1 cellular context compared by ENCODE assay signal in genomic region chr2:207166349-207167128, GRCh38.
TF ChIP-seq lines count a peak whose summit lies in the region.

No MANE protein-coding gene starts in this region.

TF ChIP-seq in WTC11, 78 proteins besides CTCF, POLR2A, EP300 and RAD21 (continued from another document):
- TF ChIP-seq, protein P1, sequence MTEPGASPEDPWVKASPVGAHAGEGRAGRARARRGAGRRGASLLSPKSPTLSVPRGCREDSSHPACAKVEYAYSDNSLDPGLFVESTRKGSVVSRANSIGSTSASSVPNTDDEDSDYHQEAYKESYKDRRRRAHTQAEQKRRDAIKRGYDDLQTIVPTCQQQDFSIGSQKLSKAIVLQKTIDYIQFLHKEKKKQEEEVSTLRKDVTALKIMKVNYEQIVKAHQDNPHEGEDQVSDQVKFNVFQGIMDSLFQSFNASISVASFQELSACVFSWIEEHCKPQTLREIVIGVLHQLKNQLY (CRISPR knock-in tag; IDR thresholded peaks at IDR 0.05) = no peak
- TF ChIP-seq PREB (CRISPR knock-in tag; IDR thresholded peaks at IDR 0.05; ENCODE audit: borderline replicate concordance) = no peak
- TF ChIP-seq NR2C2 (CRISPR knock-in tag; IDR thresholded peaks at IDR 0.05) = no peak
- TF ChIP-seq, protein P2, sequence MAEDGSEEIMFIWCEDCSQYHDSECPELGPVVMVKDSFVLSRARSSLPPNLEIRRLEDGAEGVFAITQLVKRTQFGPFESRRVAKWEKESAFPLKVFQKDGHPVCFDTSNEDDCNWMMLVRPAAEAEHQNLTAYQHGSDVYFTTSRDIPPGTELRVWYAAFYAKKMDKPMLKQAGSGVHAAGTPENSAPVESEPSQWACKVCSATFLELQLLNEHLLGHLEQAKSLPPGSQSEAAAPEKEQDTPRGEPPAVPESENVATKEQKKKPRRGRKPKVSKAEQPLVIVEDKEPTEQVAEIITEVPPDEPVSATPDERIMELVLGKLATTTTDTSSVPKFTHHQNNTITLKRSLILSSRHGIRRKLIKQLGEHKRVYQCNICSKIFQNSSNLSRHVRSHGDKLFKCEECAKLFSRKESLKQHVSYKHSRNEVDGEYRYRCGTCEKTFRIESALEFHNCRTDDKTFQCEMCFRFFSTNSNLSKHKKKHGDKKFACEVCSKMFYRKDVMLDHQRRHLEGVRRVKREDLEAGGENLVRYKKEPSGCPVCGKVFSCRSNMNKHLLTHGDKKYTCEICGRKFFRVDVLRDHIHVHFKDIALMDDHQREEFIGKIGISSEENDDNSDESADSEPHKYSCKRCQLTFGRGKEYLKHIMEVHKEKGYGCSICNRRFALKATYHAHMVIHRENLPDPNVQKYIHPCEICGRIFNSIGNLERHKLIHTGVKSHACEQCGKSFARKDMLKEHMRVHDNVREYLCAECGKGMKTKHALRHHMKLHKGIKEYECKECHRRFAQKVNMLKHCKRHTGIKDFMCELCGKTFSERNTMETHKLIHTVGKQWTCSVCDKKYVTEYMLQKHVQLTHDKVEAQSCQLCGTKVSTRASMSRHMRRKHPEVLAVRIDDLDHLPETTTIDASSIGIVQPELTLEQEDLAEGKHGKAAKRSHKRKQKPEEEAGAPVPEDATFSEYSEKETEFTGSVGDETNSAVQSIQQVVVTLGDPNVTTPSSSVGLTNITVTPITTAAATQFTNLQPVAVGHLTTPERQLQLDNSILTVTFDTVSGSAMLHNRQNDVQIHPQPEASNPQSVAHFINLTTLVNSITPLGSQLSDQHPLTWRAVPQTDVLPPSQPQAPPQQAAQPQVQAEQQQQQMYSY (CRISPR knock-in tag; IDR thresholded peaks at IDR 0.05) = no peak
- no peak for TF ChIP-seq GTF2I (CRISPR knock-in tag; conservative IDR thresholded peaks at IDR 0.05)
- TF ChIP-seq NFE2L1 (CRISPR knock-in tag; IDR thresholded peaks at IDR 0.05) = 0 out of 2 replicates have a peak, but pooled peaks have one; percentile 58
- TF ChIP-seq IRF2 (CRISPR knock-in tag; IDR thresholded peaks at IDR 0.05; ENCODE audit: borderline replicate concordance, low read depth) = 0 out of 2 replicates have a peak, but pooled peaks have one; percentile 35
- peak; percentile 37; the same call in 1 of the 2 replicates for TF ChIP-seq RORB (CRISPR knock-in tag; IDR thresholded peaks at IDR 0.05)
- TF ChIP-seq GABPB1 (CRISPR knock-in tag; IDR thresholded peaks at IDR 0.05) = no peak
